ENCODE assay signal across 1 cellular context in genomic region chr19:35216833-35217707, GRCh38.
A peak's percentile ranks its signal among the peaks of the same experiment; 100 is the strongest.
TF ChIP-seq lines count a peak whose summit lies in the region.

No MANE protein-coding gene starts in this region.

TF ChIP-seq in GM12878, 131 proteins besides CTCF, POLR2A, EP300 and RAD21:
- 0 out of 2 replicates have a peak, but pooled peaks have one; percentile 27 for TF ChIP-seq TCF3 (IDR thresholded peaks at IDR 0.05; ENCODE audit: borderline replicate concordance, insufficient read depth, low read depth, low read length)
- TF ChIP-seq CBX5 (IDR thresholded peaks at IDR 0.05; ENCODE audit: low read depth) = no peak
- 0 out of 2 replicates have a peak, but pooled peaks have one; percentile 37 for TF ChIP-seq TCF12 (IDR thresholded peaks at IDR 0.05; ENCODE audit: low read depth, low read length)
- no peak for TF ChIP-seq JUNB (IDR thresholded peaks at IDR 0.05)
- TF ChIP-seq CREB1 (IDR thresholded peaks at IDR 0.05; ENCODE audit: low read depth) = no peak
- TF ChIP-seq, protein P1, sequence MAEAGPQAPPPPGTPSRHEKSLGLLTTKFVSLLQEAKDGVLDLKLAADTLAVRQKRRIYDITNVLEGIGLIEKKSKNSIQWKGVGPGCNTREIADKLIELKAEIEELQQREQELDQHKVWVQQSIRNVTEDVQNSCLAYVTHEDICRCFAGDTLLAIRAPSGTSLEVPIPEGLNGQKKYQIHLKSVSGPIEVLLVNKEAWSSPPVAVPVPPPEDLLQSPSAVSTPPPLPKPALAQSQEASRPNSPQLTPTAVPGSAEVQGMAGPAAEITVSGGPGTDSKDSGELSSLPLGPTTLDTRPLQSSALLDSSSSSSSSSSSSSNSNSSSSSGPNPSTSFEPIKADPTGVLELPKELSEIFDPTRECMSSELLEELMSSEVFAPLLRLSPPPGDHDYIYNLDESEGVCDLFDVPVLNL (IDR thresholded peaks at IDR 0.05; ENCODE audit: low read depth, low read length) = no peak
- TF ChIP-seq SMC3 (IDR thresholded peaks at IDR 0.05; ENCODE audit: borderline replicate concordance, low read length) = peak; percentile 38; the same call in 1 of the 2 replicates
- no peak for TF ChIP-seq CREM (IDR thresholded peaks at IDR 0.05; ENCODE audit: low read depth)
- peak in 1 of 2 experiments; percentile 26; a peak in 2 of 4 replicates for TF ChIP-seq BHLHE40 (IDR thresholded peaks at IDR 0.05; ENCODE audit: borderline replicate concordance in 1 of 2, low read depth in 2 of 2, low read length in 1 of 2)
TF ChIP-seq in GM12878: peak in this region for 4.
